ENCODE assay signal across 7 cellular contexts in the genomic region with DNA sequence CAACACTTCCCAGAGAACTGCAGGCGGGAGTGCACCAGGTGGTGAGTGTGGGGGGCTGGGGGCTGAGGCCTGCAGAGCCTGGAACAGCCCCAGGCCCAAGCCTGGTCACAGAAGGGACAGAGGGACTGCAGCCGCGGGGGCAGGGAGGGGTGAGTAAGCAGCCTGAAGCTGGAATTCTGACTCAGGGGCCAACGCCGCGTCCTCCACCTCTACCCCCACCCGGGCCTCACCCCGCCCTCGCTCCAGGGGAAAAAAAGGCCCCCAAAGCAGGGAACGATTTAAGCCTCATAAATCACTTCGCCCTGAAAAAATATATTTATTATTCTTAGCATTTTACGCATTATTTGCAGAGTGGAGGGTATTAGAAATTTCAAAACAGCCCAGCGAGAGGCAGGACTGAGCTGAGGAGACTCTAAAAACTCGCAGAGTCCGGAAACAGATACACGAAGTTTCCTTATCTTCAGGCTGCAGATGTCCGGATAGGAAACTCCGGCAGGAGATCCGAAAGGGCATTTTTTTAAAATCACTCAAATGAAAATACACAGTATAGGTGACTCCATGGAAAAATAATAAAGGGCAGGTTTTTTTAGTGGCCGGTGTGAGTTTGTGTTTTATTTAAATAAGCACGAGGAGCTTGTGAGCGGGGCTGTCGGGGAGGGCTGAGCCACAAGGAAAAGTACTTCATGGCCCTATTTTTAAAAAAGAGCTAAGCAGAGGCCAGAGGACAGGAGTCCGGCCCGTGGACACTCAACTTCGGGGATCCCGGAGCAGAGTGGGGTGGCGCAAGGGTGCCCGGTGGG. TPM values are rescaled to one million over a fixed set of nuclear protein-coding genes. Genes with fewer than 3 reads are reported as not detected.
DNase-seq lines count a peak whose midpoint lies in the region; ATAC-seq and TF ChIP-seq lines count a peak whose summit lies in the region.

No MANE protein-coding gene starts in this region.

- H3K27me3 ChIP-seq in suprapubic skin: peaks cover 99% of the 10 kb centered on the region
- peaks cover 3 to 84% of the 10 kb centered on the region in 2 donors for H3K27me3 ChIP-seq in tibial artery

- peaks cover 20% of the 10 kb centered on the region for H3K4me1 Mint-ChIP-seq in activated naive CD8-positive, alpha-beta T cell treated with anti-CD3 and anti-CD28 coated beads for 36 hours

- peaks cover 79% of the 10 kb centered on the region for H3K27me3 Mint-ChIP-seq in activated naive CD8-positive, alpha-beta T cell treated with anti-CD3 and anti-CD28 coated beads for 36 hours

- H3K27ac Mint-ChIP-seq in activated naive CD8-positive, alpha-beta T cell treated with anti-CD3 and anti-CD28 coated beads for 36 hours: no peak overlapping the region

- H3K4me1 ChIP-seq in suprapubic skin (peaks cover 35% of the 10 kb centered on the region), tibial artery (peaks cover 0 to 40% (median 24%) of the 10 kb centered on the region in 4 donors)

- TF ChIP-seq POLR2A in suprapubic skin (IDR thresholded peaks at IDR 0.05): no peak

- DNase-seq in HFF-Myc (ENCODE audit: extremely low read depth, low read depth) (peak; percentile 45), suprapubic skin (ENCODE audit: low spot score in 2 of 2) (no peak), tibial artery (no peak)
- no peak for DNase-seq in activated naive CD8-positive, alpha-beta T cell treated with anti-CD3 and anti-CD28 coated beads for 36 hours
- DNase-seq in activated effector memory CD4-positive, alpha-beta T cell treated with Interleukin-2 at 50 U/mL for 16 hours: no peak

- no peaks in the 10 kb centered on the region for H3K9me3 Mint-ChIP-seq in activated naive CD8-positive, alpha-beta T cell treated with anti-CD3 and anti-CD28 coated beads for 36 hours

- TF ChIP-seq EP300 in suprapubic skin (IDR thresholded peaks at IDR 0.05): no peak

- WGBS in suprapubic skin: 18% methylated on average over 29 of the region's 29 CpGs

- H3K9me3 ChIP-seq in iPS-18c (ENCODE audit: control insufficient read depth, insufficient read depth, low read length) (no peaks in the 10 kb centered on the region), suprapubic skin (no peaks in the 10 kb centered on the region), tibial artery (no peaks in the 10 kb centered on the region)

- TF ChIP-seq CTCF in HFF-Myc (IDR thresholded peaks at IDR 0.05; ENCODE audit: low read depth, low read length, missing control alignments): no peak
- TF ChIP-seq CTCF in suprapubic skin (IDR thresholded peaks at IDR 0.05): no peak
- TF ChIP-seq CTCF in tibial artery (IDR thresholded peaks at IDR 0.05): no peak

- H3K36me3 Mint-ChIP-seq in activated naive CD8-positive, alpha-beta T cell treated with anti-CD3 and anti-CD28 coated beads for 36 hours: no peaks in the 10 kb centered on the region

- H3K4me3 Mint-ChIP-seq in activated naive CD8-positive, alpha-beta T cell treated with anti-CD3 and anti-CD28 coated beads for 36 hours: peak overlapping the region; percentile 42

- no peaks in the 10 kb centered on the region for H3K36me3 ChIP-seq in suprapubic skin
- no peaks in the 10 kb centered on the region for H3K36me3 ChIP-seq in tibial artery

- no peak for ATAC-seq in GM18517 (IDR thresholded peaks at IDR 0.05; ENCODE audit: unreplicated experiment)

- H3K27ac ChIP-seq in suprapubic skin (no peak overlapping the region), tibial artery (no peak overlapping the region)

- intact Hi-C loops in tibial artery (cut with DNase I; ENCODE audit: low total_unique reads): no loop called here

- H3K4me3 ChIP-seq in HFF-Myc (replicated peaks; ENCODE audit: low read depth, low read length): peak overlapping the region; percentile 94
- H3K4me3 ChIP-seq in iPS-18c (ENCODE audit: insufficient read depth, low read depth, low read length): peak overlapping the region; percentile 28; the same call in 1 of the 2 replicates
- peak overlapping the region; percentile 68 for H3K4me3 ChIP-seq in suprapubic skin
- H3K4me3 ChIP-seq in tibial artery: peak overlapping the region in 1 of 2 donors; percentile 10

RNA-seq across cellular contexts. Expression of gene GATA2, which starts 9.9 kb away (rescaled TPM):
- total RNA-seq in activated naive CD8-positive, alpha-beta T cell treated with anti-CD3 and anti-CD28 coated beads for 36 hours: under 1 TPM in 1 of 2 experiments, not detected in 1; 0.24 TPM
- total RNA-seq in suprapubic skin: 10 to 100 TPM in 1 of 4 donors, 1 to 10 TPM in 3; 2.4 to 10.3 (median 5.4) TPM

RNA-seq across cellular contexts. Expression of gene DNAJB8, which starts 16.4 kb away (rescaled TPM):
- not detected for total RNA-seq in activated naive CD8-positive, alpha-beta T cell treated with anti-CD3 and anti-CD28 coated beads for 36 hours
- not detected for total RNA-seq in suprapubic skin
